ENCODE assay signal across 1 cellular context in genomic region chr6:41274291-41274690, GRCh38.
TF ChIP-seq lines count a peak whose summit lies in the region.

No MANE protein-coding gene starts in this region.

TF ChIP-seq in SK-N-SH, 30 proteins besides CTCF, POLR2A, EP300 and RAD21 (continued from another document):
- TF ChIP-seq REST (IDR thresholded peaks at IDR 0.05; ENCODE audit: low read depth, low read length): no peak
- no peak for TF ChIP-seq POLR2AphosphoS5 (IDR thresholded peaks at IDR 0.05; ENCODE audit: low read depth, low read length)
- TF ChIP-seq FOXM1 (IDR thresholded peaks at IDR 0.05; ENCODE audit: low read depth): no peak
- no peak for TF ChIP-seq JUND (IDR thresholded peaks at IDR 0.05)
- no peak for TF ChIP-seq MAX (IDR thresholded peaks at IDR 0.05; ENCODE audit: low read depth)
- no peak for TF ChIP-seq EZH2phosphoT487 (IDR thresholded peaks at IDR 0.05; ENCODE audit: borderline replicate concordance, low read depth)
- TF ChIP-seq PBX3 (IDR thresholded peaks at IDR 0.05): no peak
- TF ChIP-seq TEAD4 (IDR thresholded peaks at IDR 0.05; ENCODE audit: borderline replicate concordance, insufficient read depth): no peak
- TF ChIP-seq MXI1 (IDR thresholded peaks at IDR 0.05; ENCODE audit: low read depth, low read length): no peak
